Comparison of ENCODE assay signal across 18 cellular contexts in genomic region chr7:81158189-81158588, GRCh38.
A peak's percentile ranks its signal among the peaks of the same experiment; 100 is the strongest.
DNase-seq lines count a peak whose midpoint lies in the region; ATAC-seq, FAIRE-seq and TF ChIP-seq lines count a peak whose summit lies in the region.
"Had no signal": no experiment of that assay in that cellular context is flagged by ENCODE, and none has a peak within 500 bp of the region (broad histone marks: within the 10 kb centered on the region; RNA-seq: fewer than 3 reads in every experiment).

No MANE protein-coding gene starts in this region.

- H4K20me1 ChIP-seq in astrocyte (ENCODE audit: insufficient read depth, low read length): no peaks in the 10 kb centered on the region

- ATAC-seq in HG03280 (IDR thresholded peaks at IDR 0.05; ENCODE audit: unreplicated experiment) (no peak), pancreas (no peak), HG03097 (IDR thresholded peaks at IDR 0.05; ENCODE audit: low FRiP score, unreplicated experiment) (no peak)
- ATAC-seq: gastrocnemius medialis, left lobe of liver had no signal

- H3K4me1 ChIP-seq in astrocyte (ENCODE audit: insufficient read depth, low read length) (no peaks in the 10 kb centered on the region), pancreas (peaks cover 6 to 15% (median 9%) of the 10 kb centered on the region in 3 donors)
- H3K4me1 ChIP-seq: gastrocnemius medialis, parathyroid adenoma had no signal

- intact Hi-C loops in pancreas (cut with DNase I): no loop called here

- peaks cover 58% of the 10 kb centered on the region for H3K4me1 Mint-ChIP-seq in astrocyte (ENCODE audit: low read depth, unreplicated experiment)
- H3K4me1 Mint-ChIP-seq: activated naive CD4-positive, alpha-beta T cell treated with anti-CD3 and anti-CD28 coated beads, Interleukin-2, amount 10 ng/mL, durations not matched to agents 7 days and 5 days; B cell had no signal

- H3K27ac Mint-ChIP-seq in astrocyte (ENCODE audit: unreplicated experiment): no peak overlapping the region
- H3K27ac Mint-ChIP-seq: activated naive CD4-positive, alpha-beta T cell treated with anti-CD3 and anti-CD28 coated beads, Interleukin-2, amount 10 ng/mL, durations not matched to agents 7 days and 5 days; B cell; dendritic cell treated with granulocyte-macrophage colony-stimulating factor and Interleukin-4, amounts not matched to agents 40 ng/mL and 50 ng/mL, for 4 days had no signal

- H3K27me3 ChIP-seq in astrocyte (ENCODE audit: insufficient read depth, low read length) (no peaks in the 10 kb centered on the region), pancreas (no peaks in the 10 kb centered on the region)
- H3K27me3 ChIP-seq: gastrocnemius medialis, testis had no signal

- H3K79me2 ChIP-seq in astrocyte (ENCODE audit: insufficient read depth, low read length): no peaks in the 10 kb centered on the region
- H3K79me2 ChIP-seq: parathyroid adenoma had no signal

- H3K9me3 ChIP-seq in astrocyte (ENCODE audit: insufficient read depth, low read depth, low read length) (no peaks in the 10 kb centered on the region), pancreas (no peaks in the 10 kb centered on the region)
- H3K9me3 ChIP-seq: gastrocnemius medialis, HAP-1, testis had no signal

- no peak overlapping the region for H3K4me3 ChIP-seq in astrocyte (ENCODE audit: insufficient read depth, low read depth, low read length)
- H3K4me3 ChIP-seq in pancreas: no peak overlapping the region
- H3K4me3 ChIP-seq: gastrocnemius medialis, HAP-1, testis had no signal

- no peak overlapping the region for H3K4me3 Mint-ChIP-seq in astrocyte (ENCODE audit: unreplicated experiment)
- H3K4me3 Mint-ChIP-seq: activated naive CD4-positive, alpha-beta T cell treated with anti-CD3 and anti-CD28 coated beads, Interleukin-2, amount 10 ng/mL, durations not matched to agents 7 days and 5 days; B cell; dendritic cell treated with granulocyte-macrophage colony-stimulating factor and Interleukin-4, amounts not matched to agents 40 ng/mL and 50 ng/mL, for 4 days had no signal

- H3K36me3 ChIP-seq in astrocyte (ENCODE audit: insufficient read depth, low read length) (no peaks in the 10 kb centered on the region), pancreas (no peaks in the 10 kb centered on the region)
- H3K36me3 ChIP-seq: gastrocnemius medialis, HAP-1 had no signal

- no peak overlapping the region for H2AFZ ChIP-seq in astrocyte (ENCODE audit: low read depth, low read length)
- H2AFZ ChIP-seq: parathyroid adenoma had no signal

- no peaks in the 10 kb centered on the region for H3K36me3 Mint-ChIP-seq in astrocyte (ENCODE audit: low read depth, unreplicated experiment)
- H3K36me3 Mint-ChIP-seq: activated naive CD4-positive, alpha-beta T cell treated with anti-CD3 and anti-CD28 coated beads, Interleukin-2, amount 10 ng/mL, durations not matched to agents 7 days and 5 days had no signal

- no peak overlapping the region for H3K4me2 ChIP-seq in astrocyte (ENCODE audit: low read length)

- H3K27ac ChIP-seq in astrocyte (ENCODE audit: low read depth, low read length) (no peak overlapping the region), pancreas (no peak overlapping the region)
- H3K27ac ChIP-seq: gastrocnemius medialis, parathyroid adenoma, testis had no signal

- no peaks in the 10 kb centered on the region for H3K9me3 Mint-ChIP-seq in astrocyte (ENCODE audit: unreplicated experiment)
- H3K9me3 Mint-ChIP-seq: dendritic cell treated with granulocyte-macrophage colony-stimulating factor and Interleukin-4, amounts not matched to agents 40 ng/mL and 50 ng/mL, for 4 days had no signal

- DNase-seq in DMS53 (lab: John Stamatoyannopoulos, UW) (peak; percentile 81), NCI-H2081 treated with DMSO at 0.1 percent for 48 hours (lab: John Stamatoyannopoulos, UW) (peak; percentile 25), astrocyte (ENCODE audit: low read depth) (peak; percentile 68), renal cortical epithelial cell (ENCODE audit: low read depth) (peak; percentile 38), pancreas (no peak)
- DNase-seq: activated CD4-positive, alpha-beta T cell treated with anti-CD3 and anti-CD28 coated beads, Interleukin-2, amount 50 U/mL, for 4 hours; activated naive CD4-positive, alpha-beta T cell treated with anti-CD3 and anti-CD28 coated beads, Interleukin-2, amount 10 ng/mL, durations not matched to agents 7 days and 5 days; gastrocnemius medialis; NCI-H1436 treated with DMSO at 0.1 percent for 48 hours; testis had no signal

- 73 to 86% methylated on average over 3 of the region's 3 CpGs for WGBS in pancreas, 2 donors

- no peak for FAIRE-seq in astrocyte (lab: Jason Lieb, UNC)
- FAIRE-seq in pancreas (lab: Jason Lieb, UNC): no peak
- FAIRE-seq: GM19239 had no signal

- H3K9ac ChIP-seq in astrocyte (ENCODE audit: low read length): no peak overlapping the region
- H3K9ac ChIP-seq: parathyroid adenoma had no signal

- no peaks in the 10 kb centered on the region for H3K27me3 Mint-ChIP-seq in astrocyte (ENCODE audit: low read depth, unreplicated experiment)
- H3K27me3 Mint-ChIP-seq: activated naive CD4-positive, alpha-beta T cell treated with anti-CD3 and anti-CD28 coated beads, Interleukin-2, amount 10 ng/mL, durations not matched to agents 7 days and 5 days; B cell; dendritic cell treated with granulocyte-macrophage colony-stimulating factor and Interleukin-4, amounts not matched to agents 40 ng/mL and 50 ng/mL, for 4 days had no signal

- TF ChIP-seq CTCF in astrocyte (IDR thresholded peaks at IDR 0.05; ENCODE audit: insufficient read depth, low read depth, low read length) (no peak), pancreas (IDR thresholded peaks at IDR 0.05) (no peak)

Comparison
In these comparisons a context has a peak if more than half of its experiments do, and no peak if none do; other contexts are left out.
1. DNase-seq: peak in DMS53 (single experiment), NCI-H2081 treated with DMSO at 0.1 percent for 48 hours (single experiment), astrocyte (single experiment) and renal cortical epithelial cell (single experiment); none in pancreas (0 of 6).